ENCODE assay signal across 40 cellular contexts in genomic region chr16:56726926-56727325, GRCh38. TPM values are rescaled to one million over a fixed set of nuclear protein-coding genes. Genes with fewer than 3 reads are reported as not detected.
"Had no signal": no experiment of that assay in that cellular context is flagged by ENCODE, and none has a peak within 500 bp of the region (broad histone marks: within the 10 kb centered on the region; RNA-seq: fewer than 3 reads in every experiment).

No MANE protein-coding gene starts in this region.

- H3K9me3 ChIP-seq: adrenal gland, body of pancreas, esophagus muscularis mucosa, gastrocnemius medialis, heart left ventricle had no signal

- ATAC-seq: activated CD4-positive, alpha-beta T cell treated with anti-CD3 and anti-CD28 coated beads for 36 hours; activated CD8-positive, alpha-beta memory T cell treated with anti-CD3 and anti-CD28 coated beads, Interleukin-2, amount 10 ng/mL, durations not matched to agents 7 days and 5 days; activated CD8-positive, alpha-beta T cell treated with anti-CD3 and anti-CD28 coated beads, Interleukin-2, amount 10 ng/mL, durations not matched to agents 7 days and 5 days; activated naive CD8-positive, alpha-beta T cell treated with anti-CD3 and anti-CD28 coated beads, Interleukin-2, amount 50 U/mL, for 24 hours; body of pancreas; effector memory CD8-positive, alpha-beta T cell; foreskin keratinocyte; gastrocnemius medialis; heart left ventricle; T-helper 17 cell had no signal

- H3K27me3 ChIP-seq: adrenal gland, body of pancreas, dorsolateral prefrontal cortex, esophagus muscularis mucosa, foreskin keratinocyte, gastrocnemius medialis, heart left ventricle had no signal

- DNase-seq: activated CD4-positive, alpha-beta memory T cell treated with anti-CD3 and anti-CD28 coated beads for 36 hours; activated CD4-positive, alpha-beta T cell treated with anti-CD3 and anti-CD28 coated beads for 36 hours; activated CD4-positive, CD25-positive, alpha-beta regulatory T cell; activated CD4-positive, CD25-positive, alpha-beta regulatory T cell treated with anti-CD3 and anti-CD28 coated beads, Interleukin-2, amount 50 U/mL, for 72 hours; activated CD8-positive, alpha-beta memory T cell treated with anti-CD3 and anti-CD28 coated beads, Interleukin-2, amount 10 ng/mL, durations not matched to agents 7 days and 5 days; activated CD8-positive, alpha-beta memory T cell treated with anti-CD3 and anti-CD28 coated beads, Interleukin-2, amount 50 U/mL, for 4 hours; activated CD8-positive, alpha-beta T cell treated with anti-CD3 and anti-CD28 coated beads, Interleukin-2, amount 10 ng/mL, durations not matched to agents 7 days and 5 days; activated effector memory CD4-positive, alpha-beta T cell treated with anti-CD3 and anti-CD28 coated beads, Interleukin-2, amount 50 U/mL, for 16 hours; activated naive CD4-positive, alpha-beta T cell treated with anti-CD3 and anti-CD28 coated beads for 36 hours; activated naive CD8-positive, alpha-beta T cell treated with anti-CD3 and anti-CD28 coated beads for 36 hours; activated naive CD8-positive, alpha-beta T cell treated with anti-CD3 and anti-CD28 coated beads, Interleukin-2, amount 50 U/mL, for 24 hours; activated T-cell treated with anti-CD3 and anti-CD28 coated beads, Interleukin-2, amount 50 U/mL, for 1 hour; activated T-cell treated with anti-CD3 and anti-CD28 coated beads, Interleukin-2, amount 50 U/mL, for 48 hours; adrenal gland; amygdala; aorta; body of pancreas; dorsolateral prefrontal cortex; effector memory CD8-positive, alpha-beta T cell; erythroblast; foreskin keratinocyte; gastrocnemius medialis; glutamatergic neuron; heart left ventricle; T-helper 1 cell; T-helper 17 cell; T1000; WERI-Rb-1 had no signal

- H3K27ac Mint-ChIP-seq: activated CD4-positive, alpha-beta memory T cell treated with anti-CD3 and anti-CD28 coated beads for 36 hours; activated CD4-positive, alpha-beta T cell treated with anti-CD3 and anti-CD28 coated beads for 36 hours; activated CD4-positive, alpha-beta T cell treated with anti-CD3 and anti-CD28 coated beads, Interleukin-2, amount 10 ng/mL, durations not matched to agents 24 days and 14 days; activated CD8-positive, alpha-beta memory T cell treated with anti-CD3 and anti-CD28 coated beads, Interleukin-2, amount 10 ng/mL, durations not matched to agents 7 days and 5 days; activated CD8-positive, alpha-beta T cell treated with anti-CD3 and anti-CD28 coated beads, Interleukin-2, amount 10 ng/mL, durations not matched to agents 7 days and 5 days; activated naive CD4-positive, alpha-beta T cell treated with anti-CD3 and anti-CD28 coated beads for 36 hours; activated naive CD4-positive, alpha-beta T cell treated with anti-CD3 and anti-CD28 coated beads, Interleukin-2, amount 50 U/mL, for 24 hours; activated naive CD8-positive, alpha-beta T cell treated with anti-CD3 and anti-CD28 coated beads for 36 hours; activated naive CD8-positive, alpha-beta T cell treated with anti-CD3 and anti-CD28 coated beads, Interleukin-2, amount 50 U/mL, for 24 hours; activated T-helper 1 cell treated with anti-CD3 and anti-CD28 coated beads, Interleukin-12 subunit alpha, Interleukin-12 subunit beta, Interleukin-2, Interleukin-4 antibody, amounts not matched to agents 30 ng/mL and 10 ng/mL and 1 ng/mL, durations not matched to agents 14 hours and 24 hours and 36 hours; activated T-helper 2 cell treated with anti-CD3 and anti-CD28 coated beads, Interferon-gamma antibody, Interleukin-2, Interleukin-4, amounts not matched to agents 10 μg/mL and 5 μg/mL and 100 μg/mL, durations not matched to agents 14 hours and 24 hours and 36 hours; dendritic cell treated with granulocyte-macrophage colony-stimulating factor and Interleukin-4, amounts not matched to agents 40 ng/mL and 50 ng/mL, for 4 days; effector memory CD8-positive, alpha-beta T cell; T-helper 17 cell; T-helper 2 cell treated with Interferon-gamma antibody and Interleukin-4, amounts not matched to agents 5 μg/mL and 100 μg/mL, for 36 hours had no signal

- H3K36me3 ChIP-seq: adrenal gland, esophagus muscularis mucosa, gastrocnemius medialis, heart left ventricle had no signal

- H3K27ac ChIP-seq: adrenal gland, body of pancreas, coronary artery, dorsolateral prefrontal cortex, esophagus muscularis mucosa, foreskin keratinocyte, gastrocnemius medialis, heart left ventricle, WERI-Rb-1 had no signal

- H3K27me3 Mint-ChIP-seq: activated CD4-positive, alpha-beta memory T cell treated with anti-CD3 and anti-CD28 coated beads for 36 hours; activated naive CD4-positive, alpha-beta T cell treated with anti-CD3 and anti-CD28 coated beads, Interleukin-2, amount 50 U/mL, for 24 hours; activated naive CD8-positive, alpha-beta T cell treated with anti-CD3 and anti-CD28 coated beads for 36 hours; activated naive CD8-positive, alpha-beta T cell treated with anti-CD3 and anti-CD28 coated beads, Interleukin-2, amount 50 U/mL, for 24 hours; central memory CD8-positive, alpha-beta T cell; effector memory CD8-positive, alpha-beta T cell had no signal

- H3K4me3 ChIP-seq: adrenal gland, body of pancreas, coronary artery, esophagus muscularis mucosa, gastrocnemius medialis, heart left ventricle had no signal

- H3K4me3 Mint-ChIP-seq: activated CD4-positive, alpha-beta memory T cell treated with anti-CD3 and anti-CD28 coated beads for 36 hours; activated CD4-positive, alpha-beta T cell treated with anti-CD3 and anti-CD28 coated beads for 36 hours; activated CD4-positive, alpha-beta T cell treated with anti-CD3 and anti-CD28 coated beads, Interleukin-2, amount 10 ng/mL, durations not matched to agents 24 days and 14 days; activated CD8-positive, alpha-beta memory T cell treated with anti-CD3 and anti-CD28 coated beads, Interleukin-2, amount 10 ng/mL, durations not matched to agents 7 days and 5 days; activated CD8-positive, alpha-beta T cell treated with anti-CD3 and anti-CD28 coated beads, Interleukin-2, amount 10 ng/mL, durations not matched to agents 7 days and 5 days; activated naive CD4-positive, alpha-beta T cell treated with anti-CD3 and anti-CD28 coated beads for 36 hours; activated naive CD4-positive, alpha-beta T cell treated with anti-CD3 and anti-CD28 coated beads, Interleukin-2, amount 50 U/mL, for 24 hours; activated naive CD8-positive, alpha-beta T cell treated with anti-CD3 and anti-CD28 coated beads for 36 hours; activated naive CD8-positive, alpha-beta T cell treated with anti-CD3 and anti-CD28 coated beads, Interleukin-2, amount 50 U/mL, for 24 hours; activated T-helper 1 cell treated with anti-CD3 and anti-CD28 coated beads, Interleukin-12 subunit alpha, Interleukin-12 subunit beta, Interleukin-2, Interleukin-4 antibody, amounts not matched to agents 30 ng/mL and 10 ng/mL and 1 ng/mL, durations not matched to agents 14 hours and 24 hours and 36 hours; central memory CD8-positive, alpha-beta T cell; dendritic cell treated with granulocyte-macrophage colony-stimulating factor and Interleukin-4, amounts not matched to agents 40 ng/mL and 50 ng/mL, for 4 days; effector memory CD8-positive, alpha-beta T cell; T-helper 17 cell; T-helper 2 cell treated with Interferon-gamma antibody and Interleukin-4, amounts not matched to agents 5 μg/mL and 100 μg/mL, for 36 hours had no signal

- H3K9me3 Mint-ChIP-seq: activated CD4-positive, alpha-beta memory T cell treated with anti-CD3 and anti-CD28 coated beads for 36 hours; activated CD4-positive, alpha-beta T cell treated with anti-CD3 and anti-CD28 coated beads, Interleukin-2, amount 10 ng/mL, durations not matched to agents 24 days and 14 days; activated naive CD4-positive, alpha-beta T cell treated with anti-CD3 and anti-CD28 coated beads for 36 hours; activated naive CD4-positive, alpha-beta T cell treated with anti-CD3 and anti-CD28 coated beads, Interleukin-2, amount 50 U/mL, for 24 hours; activated naive CD8-positive, alpha-beta T cell treated with anti-CD3 and anti-CD28 coated beads for 36 hours; activated naive CD8-positive, alpha-beta T cell treated with anti-CD3 and anti-CD28 coated beads, Interleukin-2, amount 50 U/mL, for 24 hours; activated T-helper 1 cell treated with anti-CD3 and anti-CD28 coated beads, Interleukin-12 subunit alpha, Interleukin-12 subunit beta, Interleukin-2, Interleukin-4 antibody, amounts not matched to agents 30 ng/mL and 10 ng/mL and 1 ng/mL, durations not matched to agents 14 hours and 24 hours and 36 hours; activated T-helper 2 cell treated with anti-CD3 and anti-CD28 coated beads, Interferon-gamma antibody, Interleukin-2, Interleukin-4, amounts not matched to agents 10 μg/mL and 5 μg/mL and 100 μg/mL, durations not matched to agents 14 hours and 24 hours and 36 hours; central memory CD8-positive, alpha-beta T cell; dendritic cell treated with granulocyte-macrophage colony-stimulating factor and Interleukin-4, amounts not matched to agents 40 ng/mL and 50 ng/mL, for 4 days; effector memory CD8-positive, alpha-beta T cell; T-helper 2 cell treated with Interferon-gamma antibody and Interleukin-4, amounts not matched to agents 5 μg/mL and 100 μg/mL, for 36 hours had no signal

RNA-seq across cellular contexts. Expression of gene MT1H, which starts 57.3 kb away (rescaled TPM):
- total RNA-seq: activated CD4-positive, alpha-beta T cell treated with anti-CD3 and anti-CD28 coated beads, Interleukin-2, amount 10 ng/mL, durations not matched to agents 24 days and 14 days; activated CD8-positive, alpha-beta memory T cell treated with anti-CD3 and anti-CD28 coated beads, Interleukin-2, amount 10 ng/mL, durations not matched to agents 7 days and 5 days; activated T-helper 2 cell treated with anti-CD3 and anti-CD28 coated beads, Interferon-gamma antibody, Interleukin-2, Interleukin-4, amounts not matched to agents 10 μg/mL and 5 μg/mL and 100 μg/mL, durations not matched to agents 14 hours and 24 hours and 36 hours; bronchial epithelial cell; cardiac septum; cerebellum; esophagus muscularis mucosa; foreskin keratinocyte; gastrocnemius medialis; T-helper 17 cell had no signal

RNA-seq across cellular contexts. Expression of gene MT1G, which starts 59.1 kb away (rescaled TPM):
- total RNA-seq: bronchial epithelial cell, cerebellum had no signal
